In genomic region chr1:113452921-113453770, GRCh38 we compare ENCODE assay signal across 9 cellular contexts.
A peak's percentile ranks its signal among the peaks of the same experiment; 100 is the strongest.
DNase-seq lines count a peak whose midpoint lies in the region; ATAC-seq, FAIRE-seq and TF ChIP-seq lines count a peak whose summit lies in the region.
"Had no signal": no experiment of that assay in that cellular context is flagged by ENCODE, and none has a peak within 500 bp of the region (broad histone marks: within the 10 kb centered on the region; RNA-seq: fewer than 3 reads in every experiment).

No MANE protein-coding gene starts in this region.

- no peak for FAIRE-seq in keratinocyte (lab: Jason Lieb, UNC)

- H4K20me1 ChIP-seq in keratinocyte (ENCODE audit: control insufficient read depth, extremely low read depth, insufficient read depth, low read length): no peaks in the 10 kb centered on the region

- ATAC-seq in Right ventricle myocardium inferior (peak; percentile 85), HG03139 (IDR thresholded peaks at IDR 0.05; ENCODE audit: unreplicated experiment) (no peak)

- TF ChIP-seq CTCF in right atrium auricular region (IDR thresholded peaks at IDR 0.05) (peak in 1 of 2 donors; percentile 50), keratinocyte (optimal IDR thresholded peaks at IDR 0.05 in 1 of 3, IDR thresholded peaks at IDR 0.05 in 1 of 3, conservative IDR thresholded peaks at IDR 0.05 in 1 of 3; ENCODE audit: extremely low read depth in 1 of 3, insufficient read depth in 2 of 3, low read length in 3 of 3) (peak in 2 of 3 experiments; percentile 56 to 66)

- H3K36me3 ChIP-seq in right atrium auricular region (no peaks in the 10 kb centered on the region), keratinocyte (ENCODE audit: control insufficient read depth in 2 of 2, extremely low read depth in 1 of 2, insufficient read depth in 2 of 2, low read length in 2 of 2) (no peaks in the 10 kb centered on the region)

- H3K9ac ChIP-seq in keratinocyte (ENCODE audit: control insufficient read depth, extremely low read depth, insufficient read depth, low read length): no peak overlapping the region

- H3K27me3 ChIP-seq in right atrium auricular region (no peaks in the 10 kb centered on the region), keratinocyte (ENCODE audit: control insufficient read depth, extremely low read depth, insufficient read depth, low read length) (no peaks in the 10 kb centered on the region)

- no peaks in the 10 kb centered on the region for H3K9me1 ChIP-seq in keratinocyte (ENCODE audit: control insufficient read depth, extremely low read depth, insufficient read depth, low read length)

- H3K4me1 ChIP-seq in right atrium auricular region: peaks cover 0 to 7% of the 10 kb centered on the region in 2 donors
- peaks cover 18% of the 10 kb centered on the region for H3K4me1 ChIP-seq in keratinocyte (ENCODE audit: control insufficient read depth, extremely low read depth, insufficient read depth, low read length)

- H3K9me3 ChIP-seq in right atrium auricular region (no peaks in the 10 kb centered on the region), keratinocyte (ENCODE audit: control insufficient read depth, low read depth, low read length) (no peaks in the 10 kb centered on the region)

- DNase-seq in Right ventricle myocardium inferior (ENCODE audit: missing footprints) (no peak), right atrium auricular region (ENCODE audit: low spot score) (no peak), NCI-H187 treated with DMSO at 0.1 percent for 48 hours (lab: John Stamatoyannopoulos, UW) (peak; percentile 35), astrocyte of the hippocampus (ENCODE audit: low read depth, low spot score) (peak; percentile 44), keratinocyte (ENCODE audit: low read depth, low spot score) (no peak), middle frontal gyrus (ENCODE audit: extremely low spot score, low spot score) (no peak)
- DNase-seq in activated CD4-positive, CD25-positive, alpha-beta regulatory T cell treated with anti-CD3 and anti-CD28 coated beads, Interleukin-2, amount 50 U/mL, for 72 hours: no peak
- DNase-seq: activated naive CD8-positive, alpha-beta T cell treated with anti-CD3 and anti-CD28 coated beads, Interleukin-2, amount 10 ng/mL, durations not matched to agents 7 days and 5 days had no signal

- intact Hi-C loops in Right ventricle myocardium inferior (cut with DNase I): loop anchor here (2.0 to 5.0 kb wide), 2 partner anchors 61 to 314 kb away; partner anchors contain the start of gene MAGI3

- H2AFZ ChIP-seq in keratinocyte (ENCODE audit: control insufficient read depth, low read length): no peak overlapping the region

- no peak overlapping the region for H3K4me3 ChIP-seq in right atrium auricular region
- H3K4me3 ChIP-seq in keratinocyte (ENCODE audit: control insufficient read depth in 2 of 3, extremely low read depth in 1 of 3, insufficient read depth in 2 of 3, low read depth in 1 of 3, low read length in 3 of 3): no peak overlapping the region

- H3K4me2 ChIP-seq in keratinocyte (ENCODE audit: control insufficient read depth, extremely low read depth, insufficient read depth, low read depth, low read length): no peak overlapping the region

- peaks cover 2% of the 10 kb centered on the region for H3K79me2 ChIP-seq in keratinocyte (ENCODE audit: control insufficient read depth, insufficient read depth, low read length)

- H3K27ac ChIP-seq in right atrium auricular region: peak overlapping the region in 1 of 2 donors; percentile 12
- H3K27ac ChIP-seq in keratinocyte (ENCODE audit: control insufficient read depth, insufficient read depth, low read length): no peak overlapping the region

- dilution Hi-C loops in keratinocyte (cut with MboI; ENCODE audit: extremely low pct_ligation_motif_present, low sequenced_read_pairs): no loop called here

Comparison
In these comparisons a context has a peak if more than half of its experiments do, and no peak if none do; other contexts are left out.
1. DNase-seq: peak in NCI-H187 treated with DMSO at 0.1 percent for 48 hours (single experiment) and astrocyte of the hippocampus (single experiment); none in Right ventricle myocardium inferior (single experiment), right atrium auricular region (single experiment), keratinocyte (single experiment), activated CD4-positive, CD25-positive, alpha-beta regulatory T cell treated with anti-CD3 and anti-CD28 coated beads, Interleukin-2, amount 50 U/mL, for 72 hours (single experiment) and middle frontal gyrus (single experiment).